Comparison of ENCODE assay signal across 23 cellular contexts in genomic region chr1:198241553-198241952, GRCh38.
"Had no signal": no experiment of that assay in that cellular context is flagged by ENCODE, and none has a peak within 500 bp of the region (broad histone marks: within the 10 kb centered on the region; RNA-seq: fewer than 3 reads in every experiment).

No MANE protein-coding gene starts in this region.

- H3K27me3 ChIP-seq: cardiac muscle cell, foreskin keratinocyte, hepatocyte, pancreas, right lobe of liver, tibial artery had no signal

- H3K9me3 ChIP-seq: pancreas, right lobe of liver, tibial artery had no signal

- H3K4me3 Mint-ChIP-seq: activated CD4-positive, alpha-beta memory T cell treated with anti-CD3 and anti-CD28 coated beads, Interleukin-2, amount 10 ng/mL, durations not matched to agents 7 days and 5 days; activated naive CD4-positive, alpha-beta T cell treated with anti-CD3 and anti-CD28 coated beads, Interleukin-2, amount 50 U/mL, for 24 hours; endodermal cell; naive thymus-derived CD4-positive, alpha-beta T cell had no signal

- ATAC-seq: foreskin keratinocyte, left cardiac atrium, pancreas, right lobe of liver had no signal

- H3K4me1 ChIP-seq: foreskin keratinocyte, right lobe of liver, tibial artery had no signal

- H3K4me3 ChIP-seq: cardiac muscle cell, hepatocyte, pancreas, right lobe of liver, tibial artery had no signal

- H3K27me3 Mint-ChIP-seq: activated CD4-positive, alpha-beta memory T cell treated with anti-CD3 and anti-CD28 coated beads, Interleukin-2, amount 10 ng/mL, durations not matched to agents 7 days and 5 days; activated naive CD4-positive, alpha-beta T cell treated with anti-CD3 and anti-CD28 coated beads, Interleukin-2, amount 50 U/mL, for 24 hours; naive thymus-derived CD4-positive, alpha-beta T cell had no signal

- FAIRE-seq: islet of Langerhans, pancreas, small intestine had no signal

- H3K9me3 Mint-ChIP-seq: activated CD4-positive, alpha-beta memory T cell treated with anti-CD3 and anti-CD28 coated beads, Interleukin-2, amount 10 ng/mL, durations not matched to agents 7 days and 5 days; activated naive CD4-positive, alpha-beta T cell treated with anti-CD3 and anti-CD28 coated beads, Interleukin-2, amount 50 U/mL, for 24 hours; endodermal cell had no signal

- H3K27ac Mint-ChIP-seq: activated CD4-positive, alpha-beta memory T cell treated with anti-CD3 and anti-CD28 coated beads, Interleukin-2, amount 10 ng/mL, durations not matched to agents 7 days and 5 days; endodermal cell had no signal

- H3K27ac ChIP-seq: cardiac muscle cell, foreskin keratinocyte, hepatocyte, pancreas, right lobe of liver, tibial artery, WERI-Rb-1 had no signal

- H3K36me3 ChIP-seq: cardiac muscle cell, pancreas, right lobe of liver had no signal

- DNase-seq: activated CD4-positive, alpha-beta memory T cell treated with anti-CD3 and anti-CD28 coated beads, Interleukin-2, amount 10 ng/mL, durations not matched to agents 7 days and 5 days; activated CD4-positive, alpha-beta T cell treated with anti-CD3 and anti-CD28 coated beads for 48 hours; activated CD8-positive, alpha-beta memory T cell treated with anti-CD3 and anti-CD28 coated beads, Interleukin-2, amount 50 U/mL, for 4 hours; activated effector memory CD4-positive, alpha-beta T cell treated with anti-CD3 and anti-CD28 coated beads, Interleukin-2, amount 50 U/mL, for 16 hours; amniotic stem cell; endodermal cell; foreskin keratinocyte; left cardiac atrium; mesendoderm; naive thymus-derived CD4-positive, alpha-beta T cell; pancreas; right lobe of liver; small intestine; stimulated activated CD4-positive, alpha-beta T cell treated with anti-CD3 and anti-CD28 coated beads, Interleukin-15, amount 100 ng/mL, for 24 hours; stimulated activated CD4-positive, alpha-beta T cell treated with anti-CD3 and anti-CD28 coated beads, Interleukin-2, amount 100 ng/mL, for 48 hours; substantia nigra; SW 1271; tibial artery; WERI-Rb-1 had no signal
